ENCODE assay signal across 28 cellular contexts in the genomic region with DNA sequence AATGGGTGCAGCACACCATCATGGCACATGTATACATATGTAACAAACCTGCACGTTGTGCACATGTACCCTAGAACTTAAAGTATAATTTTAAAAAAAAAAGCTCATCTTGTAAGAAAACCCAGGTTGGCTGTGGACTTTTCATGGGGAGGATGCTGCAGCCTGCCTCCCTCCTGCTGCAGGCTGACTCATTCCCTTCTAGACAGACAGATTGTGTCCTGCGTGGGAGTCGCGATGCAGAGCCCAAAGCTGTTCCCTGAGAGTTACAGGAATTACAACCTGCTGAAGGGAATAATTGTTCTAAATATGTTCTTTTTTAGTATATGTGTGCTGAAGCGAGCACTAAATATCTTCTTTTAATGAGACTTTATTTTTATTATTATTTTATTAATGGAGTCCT.
DNase-seq lines count a peak whose midpoint lies in the region; ATAC-seq and TF ChIP-seq lines count a peak whose summit lies in the region.
"Had no signal": no experiment of that assay in that cellular context is flagged by ENCODE, and none has a peak within 500 bp of the region (broad histone marks: within the 10 kb centered on the region; RNA-seq: fewer than 3 reads in every experiment).

No MANE protein-coding gene starts in this region.

- H3K27ac Mint-ChIP-seq in activated naive CD4-positive, alpha-beta T cell treated with anti-CD3 and anti-CD28 coated beads, Interleukin-2, amount 50 U/mL, for 72 hours = no peak overlapping the region
- H3K27ac Mint-ChIP-seq in WTC11 = no peak overlapping the region
- H3K27ac Mint-ChIP-seq: activated CD4-positive, alpha-beta memory T cell treated with anti-CD3 and anti-CD28 coated beads, Interleukin-2, amount 10 ng/mL, durations not matched to agents 7 days and 5 days had no signal

- H3K27me3 Mint-ChIP-seq in WTC11 (ENCODE audit: low read depth) = no peaks in the 10 kb centered on the region; the same call in 1 of the 2 replicates

- H3K36me3 Mint-ChIP-seq in activated naive CD4-positive, alpha-beta T cell treated with anti-CD3 and anti-CD28 coated beads, Interleukin-2, amount 50 U/mL, for 72 hours = no peaks in the 10 kb centered on the region
- H3K36me3 Mint-ChIP-seq in WTC11 = no peaks in the 10 kb centered on the region

- H3K4me3 ChIP-seq in cardiac fibroblast (replicated peaks in 1 of 2; ENCODE audit: low read depth in 2 of 2, low read length in 2 of 2) = no peak overlapping the region
- H3K4me3 ChIP-seq: A549, breast epithelium, hepatocyte, lower lobe of right lung, MG63, SK-N-MC, spleen, tibial artery had no signal

- POLR2A ChIA-PET in WTC11 (lab: Charles Lee) = no interaction called here

- TF ChIP-seq CTCF in cardiac fibroblast (IDR thresholded peaks at IDR 0.05; ENCODE audit: low read depth, low read length) (no peak), WTC11 (IDR thresholded peaks at IDR 0.05) (no peak)

- H3K4me1 Mint-ChIP-seq in WTC11 = no peaks in the 10 kb centered on the region
- H3K4me1 Mint-ChIP-seq: activated CD4-positive, alpha-beta memory T cell treated with anti-CD3 and anti-CD28 coated beads, Interleukin-2, amount 10 ng/mL, durations not matched to agents 7 days and 5 days had no signal

- peak; percentile 31 for DNase-seq in left cardiac atrium
- DNase-seq in cardiac septum (ENCODE audit: low spot score) = no peak
- peak; percentile 38 to 39 for DNase-seq in cardiac fibroblast (ENCODE audit: low read depth in 2 of 2)
- DNase-seq in middle frontal gyrus (ENCODE audit: extremely low spot score, low spot score) = peak; percentile 55
- DNase-seq in activated naive CD4-positive, alpha-beta T cell treated with anti-CD3 and anti-CD28 coated beads, Interleukin-2, amount 50 U/mL, for 72 hours (ENCODE audit: low spot score in 2 of 2) = no peak
- no peak for DNase-seq in WTC11 (ENCODE audit: low spot score)
- no peak for DNase-seq in OCI-M2 (lab: John Stamatoyannopoulos, UW; ENCODE audit: unreplicated experiment)
- DNase-seq: activated CD4-positive, alpha-beta memory T cell treated with anti-CD3 and anti-CD28 coated beads, Interleukin-2, amount 10 ng/mL, durations not matched to agents 7 days and 5 days; activated gamma-delta T cell; activated T-cell treated with anti-CD3 and anti-CD28 coated beads for 4 hours; BE2C; COR-L47; foreskin keratinocyte; HCEC 1CT; lower lobe of right lung; MG63; NCI-H1417 treated with DMSO at 0.1 percent for 48 hours; NCI-H524; retina; spleen; stimulated activated CD4-positive, alpha-beta T cell treated with anti-CD3 and anti-CD28 coated beads, Interleukin-4, amount 100 ng/mL, for 4 hours; stimulated activated naive CD8-positive, alpha-beta T cell treated with anti-CD3 and anti-CD28 coated beads, Interleukin-15, Interleukin-2, amounts not matched to agents 100 U/mL and 50 U/mL, for 24 hours; tibial artery had no signal

- intact Hi-C loops in left cardiac atrium (cut with DNase I) = no loop called here
- intact Hi-C loops in cardiac septum (cut with DNase I) = no loop called here

- ATAC-seq in left cardiac atrium = peak in 1 of 2 donors; percentile 75
- no peak for ATAC-seq in GM18858 (IDR thresholded peaks at IDR 0.05; ENCODE audit: unreplicated experiment)
- ATAC-seq in activated naive CD4-positive, alpha-beta T cell treated with anti-CD3 and anti-CD28 coated beads, Interleukin-2, amount 50 U/mL, for 72 hours = no peak
- ATAC-seq in WTC11 = no peak
- ATAC-seq: A549; foreskin keratinocyte; stimulated activated naive CD8-positive, alpha-beta T cell treated with anti-CD3 and anti-CD28 coated beads, Interleukin-15, Interleukin-2, amounts not matched to agents 100 U/mL and 50 U/mL, for 24 hours had no signal

- no peaks in the 10 kb centered on the region for H3K9me3 Mint-ChIP-seq in activated naive CD4-positive, alpha-beta T cell treated with anti-CD3 and anti-CD28 coated beads, Interleukin-2, amount 50 U/mL, for 72 hours
- H3K9me3 Mint-ChIP-seq in WTC11 = no peaks in the 10 kb centered on the region
- H3K9me3 Mint-ChIP-seq: activated CD4-positive, alpha-beta memory T cell treated with anti-CD3 and anti-CD28 coated beads, Interleukin-2, amount 10 ng/mL, durations not matched to agents 7 days and 5 days had no signal

- H3K4me3 Mint-ChIP-seq in WTC11 = no peak overlapping the region
- H3K4me3 Mint-ChIP-seq: activated CD4-positive, alpha-beta memory T cell treated with anti-CD3 and anti-CD28 coated beads, Interleukin-2, amount 10 ng/mL, durations not matched to agents 7 days and 5 days had no signal

- CTCF ChIA-PET in WTC11 (lab: Charles Lee) = interaction anchor here (1.6 kb wide), 1 partner anchor 31 kb away, joined by 5 read pairs; no protein-coding TSS in a partner anchor

TF ChIP-seq in WTC11, 78 proteins besides CTCF, POLR2A, EP300 and RAD21:
- TF ChIP-seq TEAD4 (CRISPR knock-in tag; IDR thresholded peaks at IDR 0.05) (no peak), NR3C1 (CRISPR knock-in tag; conservative IDR thresholded peaks at IDR 0.05; ENCODE audit: low read depth) (no peak)
- TF ChIP-seq, protein P1, sequence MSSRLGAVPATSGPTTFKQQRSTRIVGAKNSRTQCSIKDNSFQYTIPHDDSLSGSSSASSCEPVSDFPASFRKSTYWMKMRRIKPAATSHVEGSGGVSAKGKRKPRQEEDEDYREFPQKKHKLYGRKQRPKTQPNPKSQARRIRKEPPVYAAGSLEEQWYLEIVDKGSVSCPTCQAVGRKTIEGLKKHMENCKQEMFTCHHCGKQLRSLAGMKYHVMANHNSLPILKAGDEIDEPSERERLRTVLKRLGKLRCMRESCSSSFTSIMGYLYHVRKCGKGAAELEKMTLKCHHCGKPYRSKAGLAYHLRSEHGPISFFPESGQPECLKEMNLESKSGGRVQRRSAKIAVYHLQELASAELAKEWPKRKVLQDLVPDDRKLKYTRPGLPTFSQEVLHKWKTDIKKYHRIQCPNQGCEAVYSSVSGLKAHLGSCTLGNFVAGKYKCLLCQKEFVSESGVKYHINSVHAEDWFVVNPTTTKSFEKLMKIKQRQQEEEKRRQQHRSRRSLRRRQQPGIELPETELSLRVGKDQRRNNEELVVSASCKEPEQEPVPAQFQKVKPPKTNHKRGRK (CRISPR knock-in tag; IDR thresholded peaks at IDR 0.05; ENCODE audit: borderline replicate concordance) = no peak

Comparison
In these comparisons a context has a peak if more than half of its experiments do, and no peak if none do; other contexts are left out.
1. DNase-seq: peak in left cardiac atrium (single experiment), cardiac fibroblast (2 of 2) and middle frontal gyrus (single experiment); none in cardiac septum (single experiment), activated naive CD4-positive, alpha-beta T cell treated with anti-CD3 and anti-CD28 coated beads, Interleukin-2, amount 50 U/mL, for 72 hours (0 of 2), WTC11 (single experiment) and OCI-M2 (single experiment).